In the genomic region with DNA sequence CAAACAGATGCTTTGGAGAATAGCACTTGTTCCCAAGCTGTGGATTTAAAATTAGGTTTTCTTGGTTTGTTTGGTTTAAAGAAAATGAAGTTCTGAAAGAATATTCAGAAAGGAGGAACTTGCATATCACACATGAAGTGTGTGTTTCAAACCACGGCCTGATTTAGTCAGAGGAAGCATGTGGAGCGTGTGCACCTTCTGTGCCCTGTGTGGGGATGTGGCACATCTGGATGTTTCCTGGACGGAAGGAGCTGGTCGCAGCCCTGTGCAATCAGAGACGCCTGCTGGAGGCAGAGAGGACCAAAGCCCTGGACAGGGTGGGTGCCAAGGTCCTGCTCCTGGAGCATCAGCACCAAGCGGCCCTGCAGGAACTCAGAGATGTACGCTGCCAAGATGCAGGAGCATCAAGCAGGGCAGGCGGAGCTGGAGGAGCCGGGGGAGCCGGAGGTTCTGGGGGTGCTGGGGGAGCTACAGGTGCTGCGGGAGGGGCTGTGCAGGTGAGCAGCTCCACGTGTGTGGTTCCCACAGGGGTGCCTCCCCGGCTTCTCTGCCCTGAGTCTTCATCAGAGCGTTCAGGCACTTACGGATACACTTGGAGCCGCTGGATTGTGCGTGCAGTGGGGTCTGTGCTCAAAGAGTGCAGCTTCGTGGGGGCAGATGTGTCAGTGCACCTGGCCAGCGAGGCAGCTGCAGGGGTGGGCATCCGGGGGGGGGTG, we compare ENCODE assay signal across 14 cellular contexts. TPM values are rescaled to one million over a fixed set of nuclear protein-coding genes. Genes with fewer than 3 reads are reported as not detected.
DNase-seq lines count a peak whose midpoint lies in the region; ATAC-seq and TF ChIP-seq lines count a peak whose summit lies in the region.
"Had no signal": no experiment of that assay in that cellular context is flagged by ENCODE, and none has a peak within 500 bp of the region (broad histone marks: within the 10 kb centered on the region; RNA-seq: fewer than 3 reads in every experiment).

No MANE protein-coding gene starts in this region.

- H3K4me3 ChIP-seq in gastrocnemius medialis (peak overlapping the region in 1 of 4 donors; percentile 4), PC-9 (no peak overlapping the region)
- H3K4me3 ChIP-seq: K562 had no signal

- H3K9me2 ChIP-seq in PC-9 (ENCODE audit: insufficient read depth), result no peaks in the 10 kb centered on the region

- no peak for ATAC-seq in activated CD8-positive, alpha-beta memory T cell treated with anti-CD3 and anti-CD28 coated beads, Interleukin-2, amount 10 ng/mL, durations not matched to agents 7 days and 5 days
- ATAC-seq in activated T-helper 17 cell treated with anti-CD3 and anti-CD28 coated beads, Interleukin-2, amount 50 U/mL, for 72 hours (replicated peaks), result no peak
- ATAC-seq in gastrocnemius medialis, result no peak
- ATAC-seq: HCT116, K562, left cardiac atrium had no signal

- H4K20me1 ChIP-seq in PC-9 (ENCODE audit: insufficient read depth), result no peaks in the 10 kb centered on the region

- BruUV-seq in PC-9 (replicated peaks; lab: Mats Ljungman, UMichigan), result no TSS peak

- H3K4me3 Mint-ChIP-seq in activated CD8-positive, alpha-beta memory T cell treated with anti-CD3 and anti-CD28 coated beads, Interleukin-2, amount 10 ng/mL, durations not matched to agents 7 days and 5 days, result no peak overlapping the region
- H3K4me3 Mint-ChIP-seq in activated T-helper 17 cell treated with anti-CD3 and anti-CD28 coated beads, Interleukin-2, amount 50 U/mL, for 72 hours, result peak overlapping the region; percentile 56
- H3K4me3 Mint-ChIP-seq: type B pancreatic cell had no signal

- peak overlapping the region; percentile 55 for H3K27ac ChIP-seq in KOPT-K1 (ENCODE audit: low read depth, low read length, poor library complexity, severe bottlenecking)
- peak overlapping the region; percentile 97 to 99 (median 98) for H3K27ac ChIP-seq in gastrocnemius medialis
- H3K27ac ChIP-seq in RWPE1, result no peak overlapping the region; the same call in none of the 2 replicates
- H3K27ac ChIP-seq in PC-9, result no peak overlapping the region

- CTCF ChIA-PET in activated CD8-positive, alpha-beta memory T cell treated with anti-CD3 and anti-CD28 coated beads, Interleukin-2, amount 10 ng/mL, durations not matched to agents 7 days and 5 days (lab: Charles Lee), result interaction anchor here (1.1 to 1.9 kb wide), 4 partner anchors 11 to 251 kb away, joined by 3 to 7 read pairs (median 4); a partner anchor contains a TSS
- CTCF ChIA-PET in RWPE1 (lab: Yijun Ruan, JAX), result no interaction called here
- CTCF ChIA-PET in PC-9 (lab: Charles Lee), result no interaction called here

- H3K4me2 ChIP-seq in PC-9, result no peak overlapping the region

- intact Hi-C loops in gastrocnemius medialis (cut with DNase I; ENCODE audit: low total_unique reads) (no loop called here), PC-9 (cut with micrococcal nuclease; ENCODE audit: unreplicated experiment) (no loop called here)

- no peaks in the 10 kb centered on the region for H3K79me2 ChIP-seq in PC-9 (ENCODE audit: low read depth)

- H3K27me3 ChIP-seq in gastrocnemius medialis, result no peaks in the 10 kb centered on the region
- no peaks in the 10 kb centered on the region for H3K27me3 ChIP-seq in PC-9 (ENCODE audit: insufficient read depth, low read depth)

- H3F3A ChIP-seq in PC-9 (ENCODE audit: insufficient read depth, low read depth), result no peaks in the 10 kb centered on the region

- H3K27me3 Mint-ChIP-seq in activated CD8-positive, alpha-beta memory T cell treated with anti-CD3 and anti-CD28 coated beads, Interleukin-2, amount 10 ng/mL, durations not matched to agents 7 days and 5 days, result no peaks in the 10 kb centered on the region
- H3K27me3 Mint-ChIP-seq in activated T-helper 17 cell treated with anti-CD3 and anti-CD28 coated beads, Interleukin-2, amount 50 U/mL, for 72 hours, result no peaks in the 10 kb centered on the region
- H3K27me3 Mint-ChIP-seq: type B pancreatic cell had no signal

- H3K36me3 ChIP-seq in KOPT-K1 (ENCODE audit: insufficient read depth, low read length), result peaks cover 78% of the 10 kb centered on the region
- H3K36me3 ChIP-seq in gastrocnemius medialis, result peaks cover 4 to 52% of the 10 kb centered on the region in 2 donors
- H3K36me3 ChIP-seq in PC-9 (ENCODE audit: low read depth), result no peaks in the 10 kb centered on the region

- no peaks in the 10 kb centered on the region for H3K9me3 Mint-ChIP-seq in activated CD8-positive, alpha-beta memory T cell treated with anti-CD3 and anti-CD28 coated beads, Interleukin-2, amount 10 ng/mL, durations not matched to agents 7 days and 5 days (ENCODE audit: low read depth)
- H3K9me3 Mint-ChIP-seq in activated T-helper 17 cell treated with anti-CD3 and anti-CD28 coated beads, Interleukin-2, amount 50 U/mL, for 72 hours, result no peaks in the 10 kb centered on the region
- H3K9me3 Mint-ChIP-seq: type B pancreatic cell had no signal

- no peak overlapping the region for H2AFZ ChIP-seq in PC-9

- H3K27ac Mint-ChIP-seq in activated CD8-positive, alpha-beta memory T cell treated with anti-CD3 and anti-CD28 coated beads, Interleukin-2, amount 10 ng/mL, durations not matched to agents 7 days and 5 days, result peak overlapping the region; percentile 84
- peak overlapping the region; percentile 85 for H3K27ac Mint-ChIP-seq in activated T-helper 17 cell treated with anti-CD3 and anti-CD28 coated beads, Interleukin-2, amount 50 U/mL, for 72 hours
- H3K27ac Mint-ChIP-seq: type B pancreatic cell had no signal

- peaks cover 29% of the 10 kb centered on the region for H3K4me1 Mint-ChIP-seq in activated CD8-positive, alpha-beta memory T cell treated with anti-CD3 and anti-CD28 coated beads, Interleukin-2, amount 10 ng/mL, durations not matched to agents 7 days and 5 days
- peaks cover 9% of the 10 kb centered on the region for H3K4me1 Mint-ChIP-seq in activated T-helper 17 cell treated with anti-CD3 and anti-CD28 coated beads, Interleukin-2, amount 50 U/mL, for 72 hours

- TF ChIP-seq POLR2A in gastrocnemius medialis (IDR thresholded peaks at IDR 0.05), result no peak

- peak; percentile 42 for DNase-seq in activated CD8-positive, alpha-beta memory T cell treated with anti-CD3 and anti-CD28 coated beads, Interleukin-2, amount 10 ng/mL, durations not matched to agents 7 days and 5 days
- DNase-seq in activated CD8-positive, alpha-beta memory T cell treated with anti-CD3 and anti-CD28 coated beads, Interleukin-2, amount 50 U/mL, for 4 hours, result no peak
- DNase-seq in gastrocnemius medialis (no peak), RWPE1 (ENCODE audit: low spot score) (no peak), PC-9 (no peak), NCI-H1105 (lab: John Stamatoyannopoulos, UW) (no peak)
- DNase-seq: activated CD8-positive, alpha-beta memory T cell treated with anti-CD3 and anti-CD28 coated beads, Interleukin-2, amount 50 U/mL, for 48 hours; left cardiac atrium; NCI-H2107 had no signal

- in situ Hi-C loops in gastrocnemius medialis (cut with MboI; ENCODE audit: low sequenced_read_pairs in 4 of 4), result no loop called here

- TF ChIP-seq CTCF in gastrocnemius medialis (IDR thresholded peaks at IDR 0.05 in 4 of 5, conservative IDR thresholded peaks at IDR 0.05 in 1 of 5), result no peak
- no peak for TF ChIP-seq CTCF in RWPE1 (conservative IDR thresholded peaks at IDR 0.05; ENCODE audit: low read depth)
- TF ChIP-seq CTCF in PC-9 (conservative IDR thresholded peaks at IDR 0.05), result no peak

- H3K4me1 ChIP-seq in gastrocnemius medialis, result peaks cover 20 to 47% of the 10 kb centered on the region in 2 donors
- no peaks in the 10 kb centered on the region for H3K4me1 ChIP-seq in PC-9 (replicated peaks; ENCODE audit: insufficient read depth)

- H3K9me3 ChIP-seq in KOPT-K1 (ENCODE audit: insufficient read depth, low read length, poor library complexity, severe bottlenecking) (no peaks in the 10 kb centered on the region), gastrocnemius medialis (no peaks in the 10 kb centered on the region), PC-9 (ENCODE audit: insufficient read depth, low read depth) (no peaks in the 10 kb centered on the region)

- POLR2A ChIA-PET in RWPE1 (lab: Yijun Ruan, JAX; ENCODE audit: low non-redundant PET) (no interaction called here), PC-9 (lab: Charles Lee; ENCODE audit: unreplicated experiment) (no interaction called here)

- H3K36me3 Mint-ChIP-seq in activated CD8-positive, alpha-beta memory T cell treated with anti-CD3 and anti-CD28 coated beads, Interleukin-2, amount 10 ng/mL, durations not matched to agents 7 days and 5 days, result peaks cover 43% of the 10 kb centered on the region
- H3K36me3 Mint-ChIP-seq in activated T-helper 17 cell treated with anti-CD3 and anti-CD28 coated beads, Interleukin-2, amount 50 U/mL, for 72 hours (ENCODE audit: low read depth), result peaks cover 33% of the 10 kb centered on the region

RNA-seq across cellular contexts. Expression of a gene that starts 45.7 kb away (rescaled TPM):
- total RNA-seq in activated CD8-positive, alpha-beta memory T cell treated with anti-CD3 and anti-CD28 coated beads, Interleukin-2, amount 10 ng/mL, durations not matched to agents 7 days and 5 days, result 100 to 1,000 TPM in 1 of 2 experiments, 10 to 100 TPM in 1; 89.7 to 104 TPM
- total RNA-seq in activated T-helper 17 cell treated with anti-CD3 and anti-CD28 coated beads, Interleukin-2, amount 50 U/mL, for 72 hours, result 10 to 100 TPM; 44.8 to 70.9 TPM
- total RNA-seq in gastrocnemius medialis (100 to 1,000 TPM; 200 to 431 (median 290) TPM), PC-9 (2021) (33.4 and 33.6 TPM in 2 replicates)

RNA-seq across cellular contexts. Expression of a gene that starts 46.0 kb away (rescaled TPM):
- total RNA-seq in activated CD8-positive, alpha-beta memory T cell treated with anti-CD3 and anti-CD28 coated beads, Interleukin-2, amount 10 ng/mL, durations not matched to agents 7 days and 5 days, result 10 to 100 TPM; 48.4 to 82.1 TPM
- total RNA-seq in activated T-helper 17 cell treated with anti-CD3 and anti-CD28 coated beads, Interleukin-2, amount 50 U/mL, for 72 hours, result 10 to 100 TPM; 21.4 to 24.3 TPM
- total RNA-seq in gastrocnemius medialis (1 to 10 TPM in 1 of 4 donors, under 1 TPM in 3; 0.44 to 1.6 (median 0.74) TPM), PC-9 (2021) (28.9 and 30.7 TPM in 2 replicates)

Comparison
In these comparisons a context has a peak if more than half of its experiments do, and no peak if none do; other contexts are left out.
1. H3K27ac ChIP-seq: peak in KOPT-K1 (single experiment) and gastrocnemius medialis (4 of 4); none in RWPE1 (single experiment) and PC-9 (single experiment).
2. RNA of a gene that starts 46.0 kb away (total RNA-seq): 48.4 to 82.1 TPM in activated CD8-positive, alpha-beta memory T cell treated with anti-CD3 and anti-CD28 coated beads, Interleukin-2, amount 10 ng/mL, durations not matched to agents 7 days and 5 days, 28.9 to 30.7 TPM in PC-9 and 21.4 to 24.3 TPM in activated T-helper 17 cell treated with anti-CD3 and anti-CD28 coated beads, Interleukin-2, amount 50 U/mL, for 72 hours; 0.44 to 1.6 TPM in gastrocnemius medialis; every median in the first group is over 4 times any median in the second.